Comparison of ENCODE assay signal across 9 cellular contexts in the genomic region with DNA sequence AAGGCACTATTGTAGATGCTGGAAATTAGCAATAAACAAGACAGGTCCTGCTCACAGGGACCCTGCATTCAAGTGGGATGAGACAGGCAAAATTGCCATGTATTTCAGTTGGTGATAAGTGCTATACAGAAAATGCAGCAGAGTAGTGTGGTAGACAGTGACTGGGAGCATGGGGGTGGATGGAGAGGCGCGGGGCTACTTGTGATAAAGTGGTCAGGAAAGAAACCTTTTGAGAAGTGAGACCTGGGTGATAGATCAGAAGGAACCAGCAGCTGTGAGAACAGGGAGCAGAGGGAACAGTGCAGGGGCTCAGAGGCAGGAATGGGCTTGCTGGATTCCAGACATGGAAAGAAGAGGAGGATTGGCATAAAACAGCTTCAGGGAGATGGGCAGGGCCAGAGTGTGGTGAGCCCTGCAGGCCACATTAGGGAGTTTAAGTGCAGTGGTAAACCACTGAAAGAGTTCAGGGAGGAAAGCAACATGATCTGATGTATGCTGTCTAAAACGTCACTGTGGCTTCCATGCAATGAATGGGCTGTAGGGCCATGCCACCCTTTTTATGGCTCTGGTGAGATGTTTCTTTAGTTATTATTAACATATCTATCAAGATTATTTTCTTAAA. TPM values are rescaled to one million over a fixed set of nuclear protein-coding genes. Genes with fewer than 3 reads are reported as not detected.
DNase-seq lines count a peak whose midpoint lies in the region; ATAC-seq and TF ChIP-seq lines count a peak whose summit lies in the region.
"Had no signal": no experiment of that assay in that cellular context is flagged by ENCODE, and none has a peak within 500 bp of the region (broad histone marks: within the 10 kb centered on the region; RNA-seq: fewer than 3 reads in every experiment).

No MANE protein-coding gene starts in this region.

- ATAC-seq in GM19043 (IDR thresholded peaks at IDR 0.05; ENCODE audit: low read depth, unreplicated experiment) (peak; percentile 51), HG02885 (IDR thresholded peaks at IDR 0.05; ENCODE audit: poor library complexity, unreplicated experiment) (peak; percentile 76), natural killer cell (peak in 2 of 3 donors; percentile 32 to 55)

- H3K27me3 Mint-ChIP-seq in T-helper 2 cell treated with Interferon-gamma antibody and Interleukin-4, amounts not matched to agents 5 μg/mL and 100 μg/mL, for 36 hours (ENCODE audit: low read depth): peaks cover 46% of the 10 kb centered on the region
- H3K27me3 Mint-ChIP-seq in natural killer cell (ENCODE audit: low read depth in 2 of 2) (peaks cover 8 to 26% of the 10 kb centered on the region in 2 donors), progenitor cell of endocrine pancreas (peaks cover 17% of the 10 kb centered on the region)

- H3K36me3 ChIP-seq in tibial artery: no peaks in the 10 kb centered on the region
- H3K36me3 ChIP-seq: right lobe of liver had no signal

- H3K27me3 ChIP-seq in tibial artery: peaks cover 0 to 4% of the 10 kb centered on the region in 2 donors
- H3K27me3 ChIP-seq: right lobe of liver had no signal

- no peaks in the 10 kb centered on the region for H3K9me3 Mint-ChIP-seq in T-helper 2 cell treated with Interferon-gamma antibody and Interleukin-4, amounts not matched to agents 5 μg/mL and 100 μg/mL, for 36 hours
- H3K9me3 Mint-ChIP-seq in natural killer cell (no peaks in the 10 kb centered on the region), progenitor cell of endocrine pancreas (ENCODE audit: low read depth) (no peaks in the 10 kb centered on the region)

- peaks cover 1% of the 10 kb centered on the region for H3K36me3 Mint-ChIP-seq in T-helper 2 cell treated with Interferon-gamma antibody and Interleukin-4, amounts not matched to agents 5 μg/mL and 100 μg/mL, for 36 hours (ENCODE audit: low read depth)
- H3K36me3 Mint-ChIP-seq in natural killer cell: no peaks in the 10 kb centered on the region
- no peaks in the 10 kb centered on the region for H3K36me3 Mint-ChIP-seq in progenitor cell of endocrine pancreas (ENCODE audit: insufficient read depth)

- peaks cover 25% of the 10 kb centered on the region for H3K4me1 Mint-ChIP-seq in T-helper 2 cell treated with Interferon-gamma antibody and Interleukin-4, amounts not matched to agents 5 μg/mL and 100 μg/mL, for 36 hours (ENCODE audit: low read depth)
- peaks cover 13 to 14% of the 10 kb centered on the region in 2 donors for H3K4me1 Mint-ChIP-seq in natural killer cell
- H3K4me1 Mint-ChIP-seq in progenitor cell of endocrine pancreas (ENCODE audit: low read depth): peaks cover 4% of the 10 kb centered on the region

- H3K27ac Mint-ChIP-seq in T-helper 2 cell treated with Interferon-gamma antibody and Interleukin-4, amounts not matched to agents 5 μg/mL and 100 μg/mL, for 36 hours: no peak overlapping the region
- H3K27ac Mint-ChIP-seq in natural killer cell: no peak overlapping the region
- H3K27ac Mint-ChIP-seq in progenitor cell of endocrine pancreas: no peak overlapping the region

- no peak overlapping the region for H3K4me3 ChIP-seq in tibial artery
- H3K4me3 ChIP-seq: right lobe of liver had no signal

- H3K9me3 ChIP-seq in tibial artery: no peaks in the 10 kb centered on the region
- H3K9me3 ChIP-seq: right lobe of liver had no signal

- H3K4me1 ChIP-seq in tibial artery: no peaks in the 10 kb centered on the region
- H3K4me1 ChIP-seq: right lobe of liver had no signal

- TF ChIP-seq CTCF in natural killer cell (IDR thresholded peaks at IDR 0.05): no peak
- TF ChIP-seq CTCF in progenitor cell of endocrine pancreas (IDR thresholded peaks at IDR 0.05; ENCODE audit: unreplicated experiment): no peak
- no peak for TF ChIP-seq CTCF in tibial artery (IDR thresholded peaks at IDR 0.05)

- peak overlapping the region; percentile 57 for H3K4me3 Mint-ChIP-seq in T-helper 2 cell treated with Interferon-gamma antibody and Interleukin-4, amounts not matched to agents 5 μg/mL and 100 μg/mL, for 36 hours
- no peak overlapping the region for H3K4me3 Mint-ChIP-seq in natural killer cell
- H3K4me3 Mint-ChIP-seq in progenitor cell of endocrine pancreas (ENCODE audit: low read depth): no peak overlapping the region

- H3K27ac ChIP-seq in tibial artery: no peak overlapping the region
- H3K27ac ChIP-seq: right lobe of liver had no signal

- peak; percentile 40 for DNase-seq in T-helper 2 cell treated with Interferon-gamma antibody and Interleukin-4, amounts not matched to agents 5 μg/mL and 100 μg/mL, for 36 hours (ENCODE audit: low spot score)
- DNase-seq in natural killer cell (no peak), RKO (ENCODE audit: low spot score) (no peak), progenitor cell of endocrine pancreas (ENCODE audit: low spot score, unreplicated experiment) (no peak), DMS114 treated with DMSO at 0.1 percent for 48 hours (lab: John Stamatoyannopoulos, UW; ENCODE audit: unreplicated experiment) (no peak), tibial artery (no peak)
- DNase-seq: right lobe of liver had no signal

- intact Hi-C loops in natural killer cell (cut with micrococcal nuclease) (no loop called here), tibial artery (cut with DNase I; ENCODE audit: low total_unique reads) (no loop called here)

RNA-seq across cellular contexts. Expression of a gene that starts 7.3 kb away (rescaled TPM):
- total RNA-seq in natural killer cell: under 1 TPM in 2 of 3 donors, not detected in 1; 0.31 to 0.84 TPM
- total RNA-seq in progenitor cell of endocrine pancreas: 1.1 and 2.2 TPM in 2 replicates
